Comparison of ENCODE assay signal across 8 cellular contexts in the genomic region with DNA sequence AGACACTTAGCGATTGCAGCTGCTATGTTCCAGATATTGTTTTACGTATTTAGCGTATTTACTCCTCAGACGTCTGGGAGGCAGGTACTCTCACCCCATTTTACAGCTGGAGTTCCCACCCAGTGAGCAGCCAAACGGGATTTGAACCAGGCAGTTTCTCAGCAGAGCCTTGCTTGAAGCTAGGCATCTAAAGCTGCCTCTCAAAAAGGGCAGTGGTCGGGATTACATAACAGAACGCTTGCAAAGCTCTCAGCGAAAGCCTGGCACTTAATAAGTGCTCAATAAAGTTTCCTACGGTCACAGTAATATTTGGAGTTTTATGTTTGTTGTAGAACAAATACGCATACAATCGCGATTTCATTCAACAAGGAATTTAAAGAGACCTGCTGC. TPM values are rescaled to one million over a fixed set of nuclear protein-coding genes. Genes with fewer than 3 reads are reported as not detected.
DNase-seq lines count a peak whose midpoint lies in the region; ATAC-seq and TF ChIP-seq lines count a peak whose summit lies in the region.

No MANE protein-coding gene starts in this region.

- peaks cover 0 to 34% (median 28%) of the 10 kb centered on the region in 7 donors for H3K27me3 ChIP-seq in heart right ventricle
- H3K27me3 ChIP-seq in lower lobe of right lung (ENCODE audit: low read depth) = peaks cover 19% of the 10 kb centered on the region
- H3K27me3 ChIP-seq in upper lobe of left lung = no peaks in the 10 kb centered on the region

- DNase-seq in heart right ventricle = no peak
- DNase-seq in left cardiac atrium = no peak
- no peak for DNase-seq in activated T-helper 2 cell treated with anti-CD3 and anti-CD28 coated beads, Interferon-gamma antibody, Interleukin-2, Interleukin-4, amounts not matched to agents 10 μg/mL and 5 μg/mL and 100 μg/mL, durations not matched to agents 14 hours and 24 hours and 36 hours (ENCODE audit: low spot score)
- no peak for DNase-seq in lower lobe of right lung
- no peak for DNase-seq in upper lobe of left lung
- no peak for DNase-seq in NCI-H2227 (lab: John Stamatoyannopoulos, UW; ENCODE audit: unreplicated experiment)
- no peak for DNase-seq in mesenteric fat pad (ENCODE audit: low spot score)

- no peak for TF ChIP-seq POLR2A in upper lobe of left lung (IDR thresholded peaks at IDR 0.05)

- H3K4me1 Mint-ChIP-seq in activated T-helper 2 cell treated with anti-CD3 and anti-CD28 coated beads, Interferon-gamma antibody, Interleukin-2, Interleukin-4, amounts not matched to agents 10 μg/mL and 5 μg/mL and 100 μg/mL, durations not matched to agents 14 hours and 24 hours and 36 hours (ENCODE audit: low read depth) = peaks cover 44% of the 10 kb centered on the region

- H3K4me3 Mint-ChIP-seq in activated T-helper 2 cell treated with anti-CD3 and anti-CD28 coated beads, Interferon-gamma antibody, Interleukin-2, Interleukin-4, amounts not matched to agents 10 μg/mL and 5 μg/mL and 100 μg/mL, durations not matched to agents 14 hours and 24 hours and 36 hours (ENCODE audit: low read depth) = peak overlapping the region; percentile 79

- H3K9me3 Mint-ChIP-seq in activated T-helper 2 cell treated with anti-CD3 and anti-CD28 coated beads, Interferon-gamma antibody, Interleukin-2, Interleukin-4, amounts not matched to agents 10 μg/mL and 5 μg/mL and 100 μg/mL, durations not matched to agents 14 hours and 24 hours and 36 hours = no peaks in the 10 kb centered on the region

- peaks cover 1 to 22% (median 8%) of the 10 kb centered on the region in 9 donors for H3K4me1 ChIP-seq in heart right ventricle
- peaks cover 15% of the 10 kb centered on the region for H3K4me1 ChIP-seq in lower lobe of right lung
- H3K4me1 ChIP-seq in upper lobe of left lung = peaks cover 14 to 19% (median 18%) of the 10 kb centered on the region in 4 donors

- H3K9me3 ChIP-seq in heart right ventricle = no peaks in the 10 kb centered on the region
- no peaks in the 10 kb centered on the region for H3K9me3 ChIP-seq in lower lobe of right lung
- no peaks in the 10 kb centered on the region for H3K9me3 ChIP-seq in upper lobe of left lung

- intact Hi-C loops in heart right ventricle (cut with DNase I) (no loop called here), left cardiac atrium (cut with DNase I) (no loop called here), lower lobe of right lung (cut with DNase I) (no loop called here)
- intact Hi-C loops in activated T-helper 2 cell treated with anti-CD3 and anti-CD28 coated beads, Interferon-gamma antibody, Interleukin-2, Interleukin-4, amounts not matched to agents 10 μg/mL and 5 μg/mL and 100 μg/mL, durations not matched to agents 14 hours and 24 hours and 36 hours (cut with micrococcal nuclease) = loop anchor here (2.0 kb wide), 1 partner anchor 40 kb away; no protein-coding TSS in a partner anchor

- TF ChIP-seq EP300 in upper lobe of left lung (IDR thresholded peaks at IDR 0.05) = no peak

- H3K36me3 ChIP-seq in heart right ventricle (no peaks in the 10 kb centered on the region), lower lobe of right lung (no peaks in the 10 kb centered on the region), upper lobe of left lung (no peaks in the 10 kb centered on the region)

- H3K4me3 ChIP-seq in heart right ventricle (peak overlapping the region in 8 of 10 donors; percentile 41 to 57 (median 52)), lower lobe of right lung (peak overlapping the region; percentile 66), upper lobe of left lung (peak overlapping the region in 3 of 4 donors; percentile 64 to 78 (median 76))

- ATAC-seq in heart right ventricle (no peak), left cardiac atrium (no peak), lower lobe of right lung (peak in 1 of 2 donors; percentile 16), upper lobe of left lung (ENCODE audit: low FRiP score in 2 of 2) (no peak), GM21360 (IDR thresholded peaks at IDR 0.05; ENCODE audit: unreplicated experiment) (no peak)

- H3K36me3 Mint-ChIP-seq in activated T-helper 2 cell treated with anti-CD3 and anti-CD28 coated beads, Interferon-gamma antibody, Interleukin-2, Interleukin-4, amounts not matched to agents 10 μg/mL and 5 μg/mL and 100 μg/mL, durations not matched to agents 14 hours and 24 hours and 36 hours (ENCODE audit: low read depth) = peaks cover 11% of the 10 kb centered on the region

- H3K27me3 Mint-ChIP-seq in activated T-helper 2 cell treated with anti-CD3 and anti-CD28 coated beads, Interferon-gamma antibody, Interleukin-2, Interleukin-4, amounts not matched to agents 10 μg/mL and 5 μg/mL and 100 μg/mL, durations not matched to agents 14 hours and 24 hours and 36 hours (ENCODE audit: low read depth) = no peaks in the 10 kb centered on the region

- H3K27ac ChIP-seq in heart right ventricle (no peak overlapping the region), lower lobe of right lung (no peak overlapping the region), upper lobe of left lung (peak overlapping the region in 1 of 4 donors; percentile 70)

- H3K27ac Mint-ChIP-seq in activated T-helper 2 cell treated with anti-CD3 and anti-CD28 coated beads, Interferon-gamma antibody, Interleukin-2, Interleukin-4, amounts not matched to agents 10 μg/mL and 5 μg/mL and 100 μg/mL, durations not matched to agents 14 hours and 24 hours and 36 hours = peak overlapping the region; percentile 66

- TF ChIP-seq CTCF in heart right ventricle (IDR thresholded peaks at IDR 0.05) (no peak), lower lobe of right lung (IDR thresholded peaks at IDR 0.05) (no peak), upper lobe of left lung (IDR thresholded peaks at IDR 0.05) (no peak)

- WGBS in heart right ventricle, 2 donors = 42 to 44% methylated on average over 12 of the region's 12 CpGs
- 22 to 26% methylated on average over 12 of the region's 12 CpGs for WGBS in upper lobe of left lung, 2 donors

RNA-seq across cellular contexts. Expression of gene BSPRY, which starts 0.3 kb away (rescaled TPM):
- total RNA-seq in heart right ventricle = 1 to 10 TPM in 8 of 10 donors, under 1 TPM in 2; 0.55 to 4.2 (median 1.6) TPM
- 1 to 10 TPM in 1 of 2 donors, under 1 TPM in 1; 0.44 to 2.8 TPM for polyA plus RNA-seq in heart right ventricle
- total RNA-seq in left cardiac atrium = 1 to 10 TPM in 1 of 2 donors, under 1 TPM in 1; 0.27 to 1.6 TPM
- 11.1 and 12.5 TPM in 2 replicates for total RNA-seq in activated T-helper 2 cell treated with anti-CD3 and anti-CD28 coated beads, Interferon-gamma antibody, Interleukin-2, Interleukin-4, amounts not matched to agents 10 μg/mL and 5 μg/mL and 100 μg/mL, durations not matched to agents 14 hours and 24 hours and 36 hours
- total RNA-seq in lower lobe of right lung = 8.4 TPM
- total RNA-seq in upper lobe of left lung = 10 to 100 TPM in 3 of 6 donors, 1 to 10 TPM in 3; 5.2 to 21.1 (median 12.7) TPM
- 0.19 TPM for total RNA-seq in mesenteric fat pad

RNA-seq across cellular contexts. Expression of gene WDR31, which starts 9.0 kb away (rescaled TPM):
- total RNA-seq in heart right ventricle = 10 to 100 TPM; 13.6 to 29.0 (median 18.8) TPM
- 1 to 10 TPM; 3.4 to 7.9 TPM for polyA plus RNA-seq in heart right ventricle
- 1 to 10 TPM; 4.9 to 5.7 TPM for total RNA-seq in left cardiac atrium
- total RNA-seq in activated T-helper 2 cell treated with anti-CD3 and anti-CD28 coated beads, Interferon-gamma antibody, Interleukin-2, Interleukin-4, amounts not matched to agents 10 μg/mL and 5 μg/mL and 100 μg/mL, durations not matched to agents 14 hours and 24 hours and 36 hours = 1.9 and 2.1 TPM in 2 replicates
- 4.5 TPM for total RNA-seq in lower lobe of right lung
- total RNA-seq in upper lobe of left lung = 1 to 10 TPM; 2.0 to 5.2 (median 3.1) TPM
- total RNA-seq in mesenteric fat pad = 4.9 TPM

RNA-seq across cellular contexts. Expression of gene HDHD3, which starts 27.7 kb away (rescaled TPM):
- total RNA-seq in heart right ventricle = 10 to 100 TPM; 10.9 to 40.3 (median 17.2) TPM
- polyA plus RNA-seq in heart right ventricle = 10 to 100 TPM; 20.0 to 42.5 TPM
- total RNA-seq in left cardiac atrium = 10 to 100 TPM in 1 of 2 donors, 1 to 10 TPM in 1; 8.7 to 18.8 TPM
- 18.7 and 18.8 TPM in 2 replicates for total RNA-seq in activated T-helper 2 cell treated with anti-CD3 and anti-CD28 coated beads, Interferon-gamma antibody, Interleukin-2, Interleukin-4, amounts not matched to agents 10 μg/mL and 5 μg/mL and 100 μg/mL, durations not matched to agents 14 hours and 24 hours and 36 hours
- 9.3 TPM for total RNA-seq in lower lobe of right lung
- 10 to 100 TPM; 12.0 to 25.8 (median 19.6) TPM for total RNA-seq in upper lobe of left lung
- 15.4 TPM for total RNA-seq in mesenteric fat pad

RNA-seq across cellular contexts. Expression of gene RNF183, which starts 45.9 kb away (rescaled TPM):
- total RNA-seq in heart right ventricle (under 1 TPM in 1 of 10 donors, not detected in 9; 0.53 TPM), left cardiac atrium (not detected), lower lobe of right lung (not detected), upper lobe of left lung (1 to 10 TPM in 1 of 6 donors, under 1 TPM in 2, not detected in 3; 0.30 to 3.1 (median 0.39) TPM), mesenteric fat pad (not detected)
- polyA plus RNA-seq in heart right ventricle = under 1 TPM in 1 of 2 donors, not detected in 1; 0.03 TPM
- total RNA-seq in activated T-helper 2 cell treated with anti-CD3 and anti-CD28 coated beads, Interferon-gamma antibody, Interleukin-2, Interleukin-4, amounts not matched to agents 10 μg/mL and 5 μg/mL and 100 μg/mL, durations not matched to agents 14 hours and 24 hours and 36 hours = 0.30 TPM in 1 of 2 replicates, not detected in the other

RNA-seq across cellular contexts. Expression of gene ALAD, which starts 52.0 kb away (rescaled TPM):
- total RNA-seq in heart right ventricle (100 to 1,000 TPM in 6 of 10 donors, 10 to 100 TPM in 4; 60.9 to 239 (median 103) TPM), left cardiac atrium (10 to 100 TPM; 32.8 to 39.1 TPM), lower lobe of right lung (32.7 TPM), upper lobe of left lung (10 to 100 TPM; 30.6 to 48.2 (median 38.2) TPM), mesenteric fat pad (52.8 TPM)
- polyA plus RNA-seq in heart right ventricle = 10 to 100 TPM; 48.4 to 54.9 TPM
- 27.9 and 28.3 TPM in 2 replicates for total RNA-seq in activated T-helper 2 cell treated with anti-CD3 and anti-CD28 coated beads, Interferon-gamma antibody, Interleukin-2, Interleukin-4, amounts not matched to agents 10 μg/mL and 5 μg/mL and 100 μg/mL, durations not matched to agents 14 hours and 24 hours and 36 hours
